ENCODE assay signal across 25 cellular contexts in genomic region chr16:15051387-15051951, GRCh38.
"Had no signal": no experiment of that assay in that cellular context is flagged by ENCODE, and none has a peak within 500 bp of the region (broad histone marks: within the 10 kb centered on the region; RNA-seq: fewer than 3 reads in every experiment).

No MANE protein-coding gene starts in this region.

- H3K27ac Mint-ChIP-seq: activated CD4-positive, alpha-beta memory T cell treated with anti-CD3 and anti-CD28 coated beads for 36 hours; activated CD4-positive, alpha-beta T cell treated with anti-CD3 and anti-CD28 coated beads, Interleukin-2, amount 10 ng/mL, durations not matched to agents 24 days and 14 days; activated T-cell treated with anti-CD3 and anti-CD28 coated beads, Interleukin-2, amount 50 U/mL, for 24 hours; activated T-helper 17 cell treated with anti-CD3 and anti-CD28 coated beads, Interleukin-2, amount 50 U/mL, for 72 hours; neural progenitor cell had no signal

- H3K9me3 Mint-ChIP-seq: activated CD4-positive, alpha-beta memory T cell treated with anti-CD3 and anti-CD28 coated beads for 36 hours; activated CD4-positive, alpha-beta T cell treated with anti-CD3 and anti-CD28 coated beads, Interleukin-2, amount 10 ng/mL, durations not matched to agents 24 days and 14 days; activated naive CD4-positive, alpha-beta T cell treated with anti-CD3 and anti-CD28 coated beads, Interleukin-2, amount 50 U/mL, for 72 hours; activated T-cell treated with anti-CD3 and anti-CD28 coated beads, Interleukin-2, amount 50 U/mL, for 24 hours; activated T-helper 17 cell treated with anti-CD3 and anti-CD28 coated beads, Interleukin-2, amount 50 U/mL, for 72 hours; naive thymus-derived CD8-positive, alpha-beta T cell; neural progenitor cell had no signal

- H3K4me3 Mint-ChIP-seq: activated CD4-positive, alpha-beta memory T cell treated with anti-CD3 and anti-CD28 coated beads for 36 hours; activated CD4-positive, alpha-beta T cell treated with anti-CD3 and anti-CD28 coated beads, Interleukin-2, amount 10 ng/mL, durations not matched to agents 24 days and 14 days; activated T-cell treated with anti-CD3 and anti-CD28 coated beads, Interleukin-2, amount 50 U/mL, for 24 hours; activated T-helper 17 cell treated with anti-CD3 and anti-CD28 coated beads, Interleukin-2, amount 50 U/mL, for 72 hours; naive thymus-derived CD8-positive, alpha-beta T cell; neural progenitor cell had no signal

- H3K9me3 ChIP-seq: body of pancreas, spleen, suprapubic skin, tibial artery had no signal

- H3K4me1 ChIP-seq: neural progenitor cell had no signal

- H3K27me3 ChIP-seq: body of pancreas, cardiac muscle cell, neural progenitor cell, spleen, suprapubic skin, tibial artery had no signal

- DNase-seq: activated CD4-positive, alpha-beta memory T cell treated with anti-CD3 and anti-CD28 coated beads for 36 hours; activated CD4-positive, alpha-beta T cell treated with anti-CD3 and anti-CD28 coated beads, Interleukin-2, amount 10 ng/mL, durations not matched to agents 24 days and 14 days; activated CD4-positive, CD25-positive, alpha-beta regulatory T cell treated with anti-CD3 and anti-CD28 coated beads, Interleukin-2, amount 50 U/mL, for 72 hours; activated CD8-positive, alpha-beta memory T cell treated with anti-CD3 and anti-CD28 coated beads, Interleukin-2, amount 50 U/mL, for 4 hours; activated gamma-delta T cell treated with Interleukin-2 at 50 U/mL for 16 hours; activated T-cell treated with anti-CD3 and anti-CD28 coated beads, Interleukin-2, amount 50 U/mL, for 24 hours; aorta; body of pancreas; cortex of kidney; foreskin fibroblast; hippocampal formation; left cardiac atrium; naive thymus-derived CD8-positive, alpha-beta T cell; occipital lobe; right cardiac atrium; spleen; stimulated activated naive CD4-positive, alpha-beta T cell; tibial artery had no signal

- H3K36me3 ChIP-seq: cardiac muscle cell, neural progenitor cell had no signal

- H3K27me3 Mint-ChIP-seq: activated CD4-positive, alpha-beta memory T cell treated with anti-CD3 and anti-CD28 coated beads for 36 hours; activated CD4-positive, alpha-beta T cell treated with anti-CD3 and anti-CD28 coated beads, Interleukin-2, amount 10 ng/mL, durations not matched to agents 24 days and 14 days; activated T-cell treated with anti-CD3 and anti-CD28 coated beads, Interleukin-2, amount 50 U/mL, for 24 hours; activated T-helper 17 cell treated with anti-CD3 and anti-CD28 coated beads, Interleukin-2, amount 50 U/mL, for 72 hours; naive thymus-derived CD8-positive, alpha-beta T cell had no signal

- H3K27ac ChIP-seq: body of pancreas, cardiac muscle cell, neural progenitor cell, parathyroid adenoma, suprapubic skin, tibial artery, VCaP had no signal

- ATAC-seq: activated naive CD4-positive, alpha-beta T cell treated with anti-CD3 and anti-CD28 coated beads, Interleukin-2, amount 50 U/mL, for 72 hours; activated T-helper 17 cell treated with anti-CD3 and anti-CD28 coated beads, Interleukin-2, amount 50 U/mL, for 72 hours; body of pancreas; left cardiac atrium; naive thymus-derived CD8-positive, alpha-beta T cell; right cardiac atrium had no signal

- H3K4me3 ChIP-seq: body of pancreas, cardiac muscle cell, neural progenitor cell, spleen, suprapubic skin, tibial artery had no signal
